Comparison of ENCODE assay signal across 9 cellular contexts in the genomic region with DNA sequence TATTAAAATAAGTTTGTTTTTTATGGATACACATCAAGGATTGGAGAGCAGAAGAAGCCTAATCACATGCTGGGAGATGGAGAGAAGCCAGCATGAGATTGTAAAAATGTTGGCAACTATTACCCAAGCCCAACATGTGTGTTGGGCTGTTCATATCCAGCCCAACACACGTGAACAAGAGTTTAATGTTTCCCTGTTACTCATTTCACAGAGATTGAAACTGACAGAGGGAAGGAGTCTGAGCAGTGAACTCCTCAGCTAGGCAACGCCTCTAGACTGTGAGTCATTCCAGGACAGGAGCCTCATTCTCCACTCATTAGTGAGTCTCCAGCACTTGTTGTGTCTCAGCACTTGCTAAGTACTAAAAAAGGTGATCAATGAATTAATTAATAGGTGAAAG. TPM values are rescaled to one million over a fixed set of nuclear protein-coding genes. Genes with fewer than 3 reads are reported as not detected.
DNase-seq lines count a peak whose midpoint lies in the region; ATAC-seq lines count a peak whose summit lies in the region.
"Had no signal": no experiment of that assay in that cellular context is flagged by ENCODE, and none has a peak within 500 bp of the region (broad histone marks: within the 10 kb centered on the region; RNA-seq: fewer than 3 reads in every experiment).

No MANE protein-coding gene starts in this region.

- no peaks in the 10 kb centered on the region for H3K9me3 Mint-ChIP-seq in activated naive CD8-positive, alpha-beta T cell treated with anti-CD3 and anti-CD28 coated beads, Interleukin-2, amount 50 U/mL, for 24 hours
- no peaks in the 10 kb centered on the region for H3K9me3 Mint-ChIP-seq in activated naive CD8-positive, alpha-beta T cell treated with anti-CD3 and anti-CD28 coated beads for 36 hours
- H3K9me3 Mint-ChIP-seq: T-helper 1 cell treated with Interleukin-12 subunit alpha and Interleukin-12 subunit beta and Interleukin-4 antibody, amounts not matched to agents 30 μg/mL and 1 μg/mL, for 36 hours had no signal

- peaks cover 17% of the 10 kb centered on the region for H3K27me3 Mint-ChIP-seq in activated naive CD8-positive, alpha-beta T cell treated with anti-CD3 and anti-CD28 coated beads, Interleukin-2, amount 50 U/mL, for 24 hours
- H3K27me3 Mint-ChIP-seq in activated naive CD8-positive, alpha-beta T cell treated with anti-CD3 and anti-CD28 coated beads for 36 hours: peaks cover 14% of the 10 kb centered on the region

- no peak overlapping the region for H3K27ac Mint-ChIP-seq in activated naive CD8-positive, alpha-beta T cell treated with anti-CD3 and anti-CD28 coated beads, Interleukin-2, amount 50 U/mL, for 24 hours
- no peak overlapping the region for H3K27ac Mint-ChIP-seq in activated naive CD8-positive, alpha-beta T cell treated with anti-CD3 and anti-CD28 coated beads for 36 hours
- H3K27ac Mint-ChIP-seq: T-helper 1 cell treated with Interleukin-12 subunit alpha and Interleukin-12 subunit beta and Interleukin-4 antibody, amounts not matched to agents 30 μg/mL and 1 μg/mL, for 36 hours had no signal

- no peak overlapping the region for H3K4me3 Mint-ChIP-seq in activated naive CD8-positive, alpha-beta T cell treated with anti-CD3 and anti-CD28 coated beads, Interleukin-2, amount 50 U/mL, for 24 hours
- no peak overlapping the region for H3K4me3 Mint-ChIP-seq in activated naive CD8-positive, alpha-beta T cell treated with anti-CD3 and anti-CD28 coated beads for 36 hours
- H3K4me3 Mint-ChIP-seq: T-helper 1 cell treated with Interleukin-12 subunit alpha and Interleukin-12 subunit beta and Interleukin-4 antibody, amounts not matched to agents 30 μg/mL and 1 μg/mL, for 36 hours had no signal

- ATAC-seq in activated naive CD8-positive, alpha-beta T cell treated with anti-CD3 and anti-CD28 coated beads, Interleukin-2, amount 50 U/mL, for 24 hours: peak; percentile 73
- ATAC-seq in HG02970 (IDR thresholded peaks at IDR 0.05; ENCODE audit: low FRiP score, unreplicated experiment): peak; percentile 77
- ATAC-seq in stimulated activated naive CD8-positive, alpha-beta T cell treated with anti-CD3 and anti-CD28 coated beads, Interleukin-15, Interleukin-2, amounts not matched to agents 100 U/mL and 50 U/mL, for 24 hours: peak; percentile 57

- no peak for DNase-seq in activated naive CD8-positive, alpha-beta T cell treated with anti-CD3 and anti-CD28 coated beads, Interleukin-2, amount 50 U/mL, for 24 hours
- DNase-seq in activated naive CD8-positive, alpha-beta T cell treated with anti-CD3 and anti-CD28 coated beads for 36 hours: no peak
- DNase-seq in amniotic epithelial cell (ENCODE audit: low read depth) (peak; percentile 85), midbrain (lab: John Stamatoyannopoulos, UW) (no peak), NCI-H82 treated with DMSO at 0.1 percent for 48 hours (lab: John Stamatoyannopoulos, UW; ENCODE audit: unreplicated experiment) (no peak)
- DNase-seq in stimulated activated naive CD8-positive, alpha-beta T cell treated with anti-CD3 and anti-CD28 coated beads, Interleukin-15, Interleukin-2, amounts not matched to agents 100 U/mL and 50 U/mL, for 24 hours: no peak
- DNase-seq in stimulated activated CD4-positive, alpha-beta T cell treated with anti-CD3 and anti-CD28 coated beads, Interleukin-4, amount 100 ng/mL, for 4 hours: no peak

- H3K36me3 Mint-ChIP-seq in activated naive CD8-positive, alpha-beta T cell treated with anti-CD3 and anti-CD28 coated beads, Interleukin-2, amount 50 U/mL, for 24 hours (ENCODE audit: low read depth): no peaks in the 10 kb centered on the region
- H3K36me3 Mint-ChIP-seq in activated naive CD8-positive, alpha-beta T cell treated with anti-CD3 and anti-CD28 coated beads for 36 hours: no peaks in the 10 kb centered on the region

- no peaks in the 10 kb centered on the region for H3K4me1 Mint-ChIP-seq in activated naive CD8-positive, alpha-beta T cell treated with anti-CD3 and anti-CD28 coated beads, Interleukin-2, amount 50 U/mL, for 24 hours
- H3K4me1 Mint-ChIP-seq in activated naive CD8-positive, alpha-beta T cell treated with anti-CD3 and anti-CD28 coated beads for 36 hours: no peaks in the 10 kb centered on the region

RNA-seq across cellular contexts. Expression of gene CMSS1, which starts 43.2 kb away (rescaled TPM):
- total RNA-seq in activated naive CD8-positive, alpha-beta T cell treated with anti-CD3 and anti-CD28 coated beads for 36 hours: 100 to 1,000 TPM; 121 to 122 TPM
